In the genomic region with DNA sequence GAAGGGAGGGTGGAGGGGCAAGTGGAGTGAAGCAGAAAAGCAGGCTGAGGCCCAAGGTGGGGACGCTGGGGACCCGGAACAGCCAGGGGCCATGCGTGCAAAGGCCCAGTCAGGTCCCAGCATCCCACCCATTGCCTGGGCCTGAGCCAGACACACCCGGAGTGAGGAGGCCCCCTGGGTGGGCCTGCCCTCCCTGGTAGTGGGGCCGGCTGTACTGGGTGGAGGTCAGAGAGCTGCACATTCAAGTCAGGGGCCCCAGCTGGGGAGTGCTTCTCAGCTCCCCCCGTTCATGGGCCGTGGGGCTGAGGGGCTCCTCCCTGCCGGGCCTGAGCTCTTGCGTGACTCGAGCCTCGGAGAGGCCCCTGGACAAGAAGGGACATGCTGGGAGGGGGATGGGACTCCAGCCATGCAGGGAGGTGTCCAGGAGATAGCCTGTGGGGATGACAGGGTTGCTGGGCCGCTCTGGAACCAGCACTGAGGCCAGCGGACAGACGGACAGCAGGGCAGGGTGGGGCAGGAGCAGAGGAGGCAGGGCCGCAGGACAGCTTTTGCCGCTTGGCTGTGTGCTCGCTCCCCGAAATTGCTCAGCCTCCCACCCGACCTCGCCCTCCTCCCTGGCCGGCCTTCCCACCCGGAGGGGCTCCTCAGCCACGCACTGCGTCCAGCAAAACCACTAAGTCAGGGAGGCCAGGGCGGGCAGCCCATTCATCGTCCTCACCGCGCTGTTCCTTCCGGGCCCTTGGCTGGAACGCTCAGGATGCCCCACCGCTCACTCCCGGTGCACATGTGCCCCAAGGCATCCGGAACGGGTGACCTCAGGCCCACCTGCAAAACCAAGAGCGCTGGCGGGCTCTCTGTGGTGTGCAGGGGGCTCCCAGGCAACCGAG, we compare ENCODE assay signal across 15 cellular contexts. TPM values are rescaled to one million over a fixed set of nuclear protein-coding genes. Genes with fewer than 3 reads are reported as not detected.
A peak's percentile ranks its signal among the peaks of the same experiment; 100 is the strongest.
DNase-seq lines count a peak whose midpoint lies in the region; ATAC-seq and TF ChIP-seq lines count a peak whose summit lies in the region.
"Had no signal": no experiment of that assay in that cellular context is flagged by ENCODE, and none has a peak within 500 bp of the region (broad histone marks: within the 10 kb centered on the region; RNA-seq: fewer than 3 reads in every experiment).

No MANE protein-coding gene starts in this region.

- H3K27ac ChIP-seq in heart left ventricle = peak overlapping the region; percentile 54 to 87 (median 70)
- H3K27ac ChIP-seq in neural progenitor cell = no peak overlapping the region
- peak overlapping the region; percentile 82 for H3K27ac ChIP-seq in urinary bladder (ENCODE audit: low read depth)
- H3K27ac ChIP-seq: WERI-Rb-1 had no signal

- intact Hi-C loops in heart left ventricle (cut with DNase I) = loop anchor here in 2 of 10 donors (5.0 to 10.0 kb wide), 3 partner anchors 45 to 233 kb away; a partner anchor contains a TSS

- no peaks in the 10 kb centered on the region for H3K36me3 Mint-ChIP-seq in neural progenitor cell

- H3K4me1 ChIP-seq in heart left ventricle = peaks cover 0 to 71% (median 32%) of the 10 kb centered on the region in 12 donors
- peaks cover 4% of the 10 kb centered on the region for H3K4me1 ChIP-seq in neural progenitor cell
- H3K4me1 ChIP-seq in urinary bladder (ENCODE audit: insufficient read depth) = no peaks in the 10 kb centered on the region

- H3F3A ChIP-seq in neural progenitor cell (ENCODE audit: low read depth) = no peaks in the 10 kb centered on the region

- H3K9me3 ChIP-seq in heart left ventricle = no peaks in the 10 kb centered on the region
- H3K9me3 ChIP-seq in neural progenitor cell (ENCODE audit: low read depth) = no peaks in the 10 kb centered on the region

- peaks cover 10% of the 10 kb centered on the region for H3K27me3 Mint-ChIP-seq in neural progenitor cell (ENCODE audit: insufficient read depth, low read depth)

- peaks cover 14% of the 10 kb centered on the region for H3K4me1 Mint-ChIP-seq in neural progenitor cell

- H3K4me3 Mint-ChIP-seq in neural progenitor cell = no peak overlapping the region

- H3K4me3 ChIP-seq in heart left ventricle = no peak overlapping the region
- H3K4me3 ChIP-seq in neural progenitor cell = no peak overlapping the region
- H3K4me3 ChIP-seq in urinary bladder (ENCODE audit: low read depth, low read length) = no peak overlapping the region
- H3K4me3 ChIP-seq: coronary artery had no signal

- H3K9ac ChIP-seq in neural progenitor cell = no peak overlapping the region

- no peak for TF ChIP-seq POLR2A in heart left ventricle (IDR thresholded peaks at IDR 0.05)

- H3K4me2 ChIP-seq in neural progenitor cell = no peak overlapping the region

- 46 to 72% (median 65%) methylated on average over 21 to 37 of the region's 37 CpGs for WGBS in heart left ventricle, 4 donors
- 58% methylated on average over 37 of the region's 37 CpGs for WGBS in urinary bladder

- H3K27me3 ChIP-seq in heart left ventricle (no peaks in the 10 kb centered on the region), neural progenitor cell (no peaks in the 10 kb centered on the region)

- H3K9me3 Mint-ChIP-seq in neural progenitor cell = no peaks in the 10 kb centered on the region

- H3K36me3 ChIP-seq in heart left ventricle = no peaks in the 10 kb centered on the region
- no peaks in the 10 kb centered on the region for H3K36me3 ChIP-seq in neural progenitor cell
- H3K36me3 ChIP-seq in urinary bladder (ENCODE audit: insufficient read depth) = no peaks in the 10 kb centered on the region
- H3K36me3 ChIP-seq: WERI-Rb-1 had no signal

- peak in 3 of 4 donors; percentile 4 to 43 (median 31) for ATAC-seq in heart left ventricle
- no peak for ATAC-seq in GM19452 (IDR thresholded peaks at IDR 0.05; ENCODE audit: unreplicated experiment)

- H3K79me2 ChIP-seq in neural progenitor cell (ENCODE audit: low read depth) = no peaks in the 10 kb centered on the region

- no peak overlapping the region for H2AFZ ChIP-seq in neural progenitor cell (replicated peaks)

- peak; percentile 21 for DNase-seq in activated CD4-positive, CD25-positive, alpha-beta regulatory T cell treated with anti-CD3 and anti-CD28 coated beads, Interleukin-2, amount 50 U/mL, for 72 hours
- no peak for DNase-seq in activated CD4-positive, CD25-positive, alpha-beta regulatory T cell (lab: John Stamatoyannopoulos, UW)
- DNase-seq in heart left ventricle (peak; percentile 23 to 66 (median 50)), neural progenitor cell (ENCODE audit: low spot score) (peak; percentile 2), pons (ENCODE audit: low spot score) (no peak), NCI-H446 treated with DMSO at 0.1 percent for 48 hours (lab: John Stamatoyannopoulos, UW) (no peak)
- DNase-seq: anterior cingulate cortex, DND-41, erythroblast, HCEC 1CT, IMR-90 had no signal

- no peak overlapping the region for H3K27ac Mint-ChIP-seq in neural progenitor cell

- TF ChIP-seq CTCF in heart left ventricle (IDR thresholded peaks at IDR 0.05) (no peak), neural progenitor cell (IDR thresholded peaks at IDR 0.05) (no peak)

- H4K20me1 ChIP-seq in neural progenitor cell (ENCODE audit: low read depth) = no peaks in the 10 kb centered on the region

RNA-seq across cellular contexts. Expression of a gene that starts 7.9 kb away (rescaled TPM):
- total RNA-seq in heart left ventricle (10 to 100 TPM; 17.1 to 84.5 (median 49.0) TPM), neural progenitor cell (ENCODE audit: low replicate concordance) (0.40 and 0.92 TPM in 2 replicates), urinary bladder (61.6 TPM)
- polyA plus RNA-seq in heart left ventricle (10 to 100 TPM; 40.8 to 45.5 TPM), urinary bladder (39.3 TPM)
- total RNA-seq: IMR-90 had no signal
- polyA plus RNA-seq: IMR-90 had no signal

RNA-seq across cellular contexts. Expression of a gene that starts 19.7 kb away (rescaled TPM):
- total RNA-seq in heart left ventricle = 100 to 1,000 TPM in 2 of 9 donors, 10 to 100 TPM in 7; 44.0 to 183 (median 76.1) TPM
- 100 to 1,000 TPM; 141 to 183 TPM for polyA plus RNA-seq in heart left ventricle
- total RNA-seq in neural progenitor cell (ENCODE audit: low replicate concordance) = 43.2 and 82.1 TPM in 2 replicates
- total RNA-seq in urinary bladder = 17.8 TPM
- polyA plus RNA-seq in urinary bladder = 85.4 TPM

RNA-seq across cellular contexts. Expression of a gene that starts 35.7 kb away (rescaled TPM):
- total RNA-seq in heart left ventricle = 1 to 10 TPM in 8 of 9 donors, under 1 TPM in 1; 0.81 to 5.1 (median 2.4) TPM
- polyA plus RNA-seq in heart left ventricle = 1 to 10 TPM in 1 of 2 donors, under 1 TPM in 1; 0.08 to 4.6 TPM
- total RNA-seq in neural progenitor cell (ENCODE audit: low replicate concordance) = not detected in 2 replicates
- not detected for total RNA-seq in urinary bladder
- polyA plus RNA-seq in urinary bladder = 0.28 TPM
- total RNA-seq: IMR-90 had no signal
- polyA plus RNA-seq: IMR-90 had no signal

Comparison
In these comparisons a context has a peak if more than half of its experiments do, and no peak if none do; other contexts are left out.
1. DNase-seq: peak in activated CD4-positive, CD25-positive, alpha-beta regulatory T cell treated with anti-CD3 and anti-CD28 coated beads, Interleukin-2, amount 50 U/mL, for 72 hours (single experiment), heart left ventricle (5 of 5) and neural progenitor cell (single experiment); none in activated CD4-positive, CD25-positive, alpha-beta regulatory T cell (0 of 4), pons (single experiment) and NCI-H446 treated with DMSO at 0.1 percent for 48 hours (single experiment).